Comparison of ENCODE assay signal across 30 cellular contexts in genomic region chr2:217746741-217747287, GRCh38.
A peak's percentile ranks its signal among the peaks of the same experiment; 100 is the strongest.
DNase-seq lines count a peak whose midpoint lies in the region; FAIRE-seq and TF ChIP-seq lines count a peak whose summit lies in the region.
"Had no signal": no experiment of that assay in that cellular context is flagged by ENCODE, and none has a peak within 500 bp of the region (broad histone marks: within the 10 kb centered on the region; RNA-seq: fewer than 3 reads in every experiment).

No MANE protein-coding gene starts in this region.

- H3K4me3 ChIP-seq in cardiac fibroblast (replicated peaks in 1 of 2; ENCODE audit: low read depth in 2 of 2, low read length in 2 of 2) (no peak overlapping the region), subcutaneous abdominal adipose tissue (ENCODE audit: low read depth in 1 of 5, low read length in 5 of 5) (no peak overlapping the region)
- H3K4me3 ChIP-seq: GM12878, GM23338, heart right ventricle, suprapubic skin had no signal

- TF ChIP-seq CTCF in cardiac fibroblast (IDR thresholded peaks at IDR 0.05; ENCODE audit: low read depth, low read length) = no peak

- peaks cover 0 to 38% (median 35%) of the 10 kb centered on the region in 5 donors for H3K4me1 ChIP-seq in subcutaneous abdominal adipose tissue (ENCODE audit: control insufficient read depth in 5 of 5, insufficient read depth in 5 of 5, low read length in 5 of 5)
- H3K4me1 ChIP-seq: suprapubic skin had no signal

- peaks cover 0 to 13% (median 3%) of the 10 kb centered on the region in 5 donors for H3K36me3 ChIP-seq in subcutaneous abdominal adipose tissue (ENCODE audit: control insufficient read depth in 5 of 5, insufficient read depth in 5 of 5, low read length in 5 of 5)
- H3K36me3 ChIP-seq: heart right ventricle, suprapubic skin had no signal

- peak overlapping the region; percentile 21 for H3K27ac ChIP-seq in subcutaneous abdominal adipose tissue (ENCODE audit: low read depth, low read length)
- H3K27ac ChIP-seq: C4-2B, heart right ventricle, suprapubic skin had no signal

- H3K9me3 ChIP-seq in subcutaneous abdominal adipose tissue (ENCODE audit: control insufficient read depth in 5 of 5, low read length in 5 of 5) = peaks cover 0 to 2% (median 0%) of the 10 kb centered on the region in 5 donors
- H3K9me3 ChIP-seq: SK-N-SH, suprapubic skin had no signal

- no peak overlapping the region for H3K9ac ChIP-seq in subcutaneous abdominal adipose tissue (ENCODE audit: low read length in 5 of 5)
- H3K9ac ChIP-seq: SK-N-SH had no signal

- DNase-seq in HTR-8/SVneo (ENCODE audit: insufficient read length, low spot score) (no peak), cardiac fibroblast (ENCODE audit: low read depth in 2 of 2) (peak; percentile 18 to 52), kidney tubule cell (ENCODE audit: low spot score) (peak; percentile 40), AG08395 (ENCODE audit: low spot score) (no peak), NCI-H128 (lab: John Stamatoyannopoulos, UW; ENCODE audit: unreplicated experiment) (no peak)
- no peak for DNase-seq in activated CD8-positive, alpha-beta memory T cell treated with anti-CD3 and anti-CD28 coated beads for 24 hours
- DNase-seq: activated CD4-positive, alpha-beta memory T cell treated with anti-CD3 and anti-CD28 coated beads, Interleukin-2, amount 10 ng/mL, durations not matched to agents 7 days and 5 days; activated CD4-positive, alpha-beta T cell treated with anti-CD3 and anti-CD28 coated beads for 1 hour; activated naive CD8-positive, alpha-beta T cell treated with anti-CD3 and anti-CD28 coated beads for 36 hours; activated T-cell treated with anti-CD3 and anti-CD28 coated beads for 4 hours; aorta; cerebellar nuclear complex; DND-41; foreskin fibroblast; heart right ventricle; left cardiac atrium; mesendoderm; NCI-H1092 treated with DMSO at 0.1 percent for 48 hours; NCI-H1930; NCI-H524 treated with DMSO at 0.1 percent for 48 hours; nucleus accumbens; SK-N-SH; stimulated activated CD4-positive, alpha-beta T cell treated with anti-CD3 and anti-CD28 coated beads, Interleukin-4, amount 100 ng/mL, for 4 hours; T-helper 2 cell had no signal

- FAIRE-seq in HTR-8/SVneo (lab: Jason Lieb, UNC) = peak; percentile 4
- FAIRE-seq: GM12878, urothelium cell line had no signal

- no peaks in the 10 kb centered on the region for H3K27me3 ChIP-seq in subcutaneous abdominal adipose tissue (ENCODE audit: control insufficient read depth in 5 of 5, insufficient read depth in 4 of 5, low read length in 5 of 5)
- H3K27me3 ChIP-seq: heart right ventricle, suprapubic skin had no signal

Comparison
In these comparisons a context has a peak if more than half of its experiments do, and no peak if none do; other contexts are left out.
1. DNase-seq: peak in cardiac fibroblast (2 of 2) and kidney tubule cell (single experiment); none in HTR-8/SVneo (single experiment), AG08395 (single experiment), activated CD8-positive, alpha-beta memory T cell treated with anti-CD3 and anti-CD28 coated beads for 24 hours (single experiment) and NCI-H128 (single experiment).